ENCODE assay signal across 17 cellular contexts in the genomic region with DNA sequence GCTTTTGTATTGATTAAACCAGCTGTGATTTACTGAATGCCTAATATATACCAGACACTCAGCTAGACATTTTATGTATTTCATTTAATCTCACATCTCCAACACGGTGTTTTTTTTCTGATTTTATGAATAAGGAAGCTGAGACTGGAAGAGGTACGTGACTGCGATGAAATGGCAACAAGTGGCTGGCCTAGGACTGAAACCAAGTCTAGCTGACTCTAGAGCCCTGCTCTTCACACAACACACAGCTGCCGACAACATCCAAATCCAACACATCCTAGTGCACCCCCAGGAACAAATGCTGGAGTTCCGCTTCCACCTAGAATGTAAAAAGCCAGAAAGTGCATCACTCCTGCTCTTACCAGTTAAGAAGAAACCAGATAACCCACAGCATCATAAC. TPM values are rescaled to one million over a fixed set of nuclear protein-coding genes. Genes with fewer than 3 reads are reported as not detected.
DNase-seq lines count a peak whose midpoint lies in the region; ATAC-seq lines count a peak whose summit lies in the region.
"Had no signal": no experiment of that assay in that cellular context is flagged by ENCODE, and none has a peak within 500 bp of the region (broad histone marks: within the 10 kb centered on the region; RNA-seq: fewer than 3 reads in every experiment).

No MANE protein-coding gene starts in this region.

- H3K9me3 Mint-ChIP-seq in activated naive CD4-positive, alpha-beta T cell treated with anti-CD3 and anti-CD28 coated beads, Interleukin-2, amount 50 U/mL, for 24 hours: no peaks in the 10 kb centered on the region
- no peaks in the 10 kb centered on the region for H3K9me3 Mint-ChIP-seq in activated CD8-positive, alpha-beta T cell treated with anti-CD3 and anti-CD28 coated beads, Interleukin-2, amount 10 ng/mL, durations not matched to agents 7 days and 5 days (ENCODE audit: insufficient read depth)
- H3K9me3 Mint-ChIP-seq in effector memory CD8-positive, alpha-beta T cell: no peaks in the 10 kb centered on the region
- no peaks in the 10 kb centered on the region for H3K9me3 Mint-ChIP-seq in stimulated activated naive B cell treated with anti-CD40 and anti-IgM and Interleukin-4, amounts not matched to agents 10 μg/mL and 1 μg/mL and 100 μg/mL, for 72 hours
- H3K9me3 Mint-ChIP-seq: CD8-positive, alpha-beta memory T cell had no signal

- H3K4me1 Mint-ChIP-seq in activated naive CD4-positive, alpha-beta T cell treated with anti-CD3 and anti-CD28 coated beads, Interleukin-2, amount 50 U/mL, for 24 hours: peaks cover 24% of the 10 kb centered on the region
- H3K4me1 Mint-ChIP-seq in activated CD8-positive, alpha-beta T cell treated with anti-CD3 and anti-CD28 coated beads, Interleukin-2, amount 10 ng/mL, durations not matched to agents 7 days and 5 days (ENCODE audit: low read depth): peaks cover 10% of the 10 kb centered on the region
- peaks cover 9 to 24% of the 10 kb centered on the region in 2 donors for H3K4me1 Mint-ChIP-seq in effector memory CD8-positive, alpha-beta T cell (ENCODE audit: low read depth in 2 of 2)
- peaks cover 5 to 14% of the 10 kb centered on the region in 2 donors for H3K4me1 Mint-ChIP-seq in stimulated activated naive B cell treated with anti-CD40 and anti-IgM and Interleukin-4, amounts not matched to agents 10 μg/mL and 1 μg/mL and 100 μg/mL, for 72 hours

- no peak overlapping the region for H3K4me3 Mint-ChIP-seq in activated naive CD4-positive, alpha-beta T cell treated with anti-CD3 and anti-CD28 coated beads, Interleukin-2, amount 50 U/mL, for 24 hours
- no peak overlapping the region for H3K4me3 Mint-ChIP-seq in activated CD8-positive, alpha-beta T cell treated with anti-CD3 and anti-CD28 coated beads, Interleukin-2, amount 10 ng/mL, durations not matched to agents 7 days and 5 days
- no peak overlapping the region for H3K4me3 Mint-ChIP-seq in effector memory CD8-positive, alpha-beta T cell
- no peak overlapping the region for H3K4me3 Mint-ChIP-seq in stimulated activated naive B cell treated with anti-CD40 and anti-IgM and Interleukin-4, amounts not matched to agents 10 μg/mL and 1 μg/mL and 100 μg/mL, for 72 hours
- H3K4me3 Mint-ChIP-seq: CD8-positive, alpha-beta memory T cell had no signal

- DNase-seq in activated naive CD4-positive, alpha-beta T cell treated with anti-CD3 and anti-CD28 coated beads, Interleukin-2, amount 50 U/mL, for 16 hours: no peak
- no peak for DNase-seq in activated CD8-positive, alpha-beta T cell treated with anti-CD3 and anti-CD28 coated beads, Interleukin-2, amount 10 ng/mL, durations not matched to agents 7 days and 5 days
- no peak for DNase-seq in effector memory CD8-positive, alpha-beta T cell
- DNase-seq in stimulated activated naive B cell treated with anti-CD40 and anti-IgM and Interleukin-4, amounts not matched to agents 10 μg/mL and 1 μg/mL and 100 μg/mL, for 72 hours: no peak
- DNase-seq in head of caudate nucleus: no peak
- no peak for DNase-seq in stimulated activated CD4-positive, alpha-beta T cell treated with anti-CD3 and anti-CD28 coated beads, Interleukin-4, amount 100 ng/mL, for 1 hour
- DNase-seq: BE2C; CD8-positive, alpha-beta memory T cell; HCEC 1CT; IMR-90; Kasumi-1; NCI-H1105 treated with DMSO at 0.1 percent for 48 hours; NCI-H187; NCI-H446; NCI-H748 treated with DMSO at 0.1 percent for 48 hours; PC-3 had no signal

- POLR2A ChIA-PET in activated CD8-positive, alpha-beta T cell treated with anti-CD3 and anti-CD28 coated beads, Interleukin-2, amount 10 ng/mL, durations not matched to agents 7 days and 5 days (lab: Charles Lee): interaction anchor here (1.6 to 1.7 kb wide), 2 partner anchors 21 kb away, joined by 7 to 8 read pairs; partner anchors contain the start of gene RBM34

- intact Hi-C loops in head of caudate nucleus (cut with DNase I): no loop called here

- no peaks in the 10 kb centered on the region for H3K27me3 Mint-ChIP-seq in activated naive CD4-positive, alpha-beta T cell treated with anti-CD3 and anti-CD28 coated beads, Interleukin-2, amount 50 U/mL, for 24 hours
- no peaks in the 10 kb centered on the region for H3K27me3 Mint-ChIP-seq in activated CD8-positive, alpha-beta T cell treated with anti-CD3 and anti-CD28 coated beads, Interleukin-2, amount 10 ng/mL, durations not matched to agents 7 days and 5 days (ENCODE audit: low read depth)
- no peaks in the 10 kb centered on the region for H3K27me3 Mint-ChIP-seq in effector memory CD8-positive, alpha-beta T cell
- no peaks in the 10 kb centered on the region for H3K27me3 Mint-ChIP-seq in stimulated activated naive B cell treated with anti-CD40 and anti-IgM and Interleukin-4, amounts not matched to agents 10 μg/mL and 1 μg/mL and 100 μg/mL, for 72 hours
- H3K27me3 Mint-ChIP-seq: CD8-positive, alpha-beta memory T cell had no signal

- H3K27ac Mint-ChIP-seq in activated naive CD4-positive, alpha-beta T cell treated with anti-CD3 and anti-CD28 coated beads, Interleukin-2, amount 50 U/mL, for 24 hours: peak overlapping the region; percentile 95
- peak overlapping the region; percentile 24 for H3K27ac Mint-ChIP-seq in activated CD8-positive, alpha-beta T cell treated with anti-CD3 and anti-CD28 coated beads, Interleukin-2, amount 10 ng/mL, durations not matched to agents 7 days and 5 days
- peak overlapping the region; percentile 47 to 67 for H3K27ac Mint-ChIP-seq in effector memory CD8-positive, alpha-beta T cell
- peak overlapping the region; percentile 53 for H3K27ac Mint-ChIP-seq in stimulated activated naive B cell treated with anti-CD40 and anti-IgM and Interleukin-4, amounts not matched to agents 10 μg/mL and 1 μg/mL and 100 μg/mL, for 72 hours

- CTCF ChIA-PET in activated CD8-positive, alpha-beta T cell treated with anti-CD3 and anti-CD28 coated beads, Interleukin-2, amount 10 ng/mL, durations not matched to agents 7 days and 5 days (lab: Charles Lee): interaction anchor here (1.5 to 1.9 kb wide), 4 partner anchors 17 to 652 kb away, joined by 3 to 6 read pairs (median 5); no protein-coding TSS in a partner anchor

- peaks cover 15% of the 10 kb centered on the region for H3K36me3 Mint-ChIP-seq in activated naive CD4-positive, alpha-beta T cell treated with anti-CD3 and anti-CD28 coated beads, Interleukin-2, amount 50 U/mL, for 24 hours
- peaks cover 77% of the 10 kb centered on the region for H3K36me3 Mint-ChIP-seq in activated CD8-positive, alpha-beta T cell treated with anti-CD3 and anti-CD28 coated beads, Interleukin-2, amount 10 ng/mL, durations not matched to agents 7 days and 5 days (ENCODE audit: low read depth)
- H3K36me3 Mint-ChIP-seq in effector memory CD8-positive, alpha-beta T cell (ENCODE audit: insufficient read depth): peaks cover 85% of the 10 kb centered on the region
- peaks cover 58 to 73% of the 10 kb centered on the region in 2 donors for H3K36me3 Mint-ChIP-seq in stimulated activated naive B cell treated with anti-CD40 and anti-IgM and Interleukin-4, amounts not matched to agents 10 μg/mL and 1 μg/mL and 100 μg/mL, for 72 hours

- ATAC-seq in activated CD8-positive, alpha-beta T cell treated with anti-CD3 and anti-CD28 coated beads, Interleukin-2, amount 10 ng/mL, durations not matched to agents 7 days and 5 days: no peak
- no peak for ATAC-seq in effector memory CD8-positive, alpha-beta T cell (replicated peaks)
- ATAC-seq in stimulated activated naive B cell treated with anti-CD40 and anti-IgM and Interleukin-4, amounts not matched to agents 10 μg/mL and 1 μg/mL and 100 μg/mL, for 72 hours (replicated peaks): no peak
- ATAC-seq: PC-3 had no signal

RNA-seq across cellular contexts. Expression of gene TOMM20, which starts 10.7 kb away (rescaled TPM):
- 10 to 100 TPM; 72.2 to 81.7 TPM for total RNA-seq in activated CD8-positive, alpha-beta T cell treated with anti-CD3 and anti-CD28 coated beads, Interleukin-2, amount 10 ng/mL, durations not matched to agents 7 days and 5 days

RNA-seq across cellular contexts. Expression of gene RBM34, which starts 21.7 kb away (rescaled TPM):
- 100 to 1,000 TPM; 115 to 117 TPM for total RNA-seq in activated CD8-positive, alpha-beta T cell treated with anti-CD3 and anti-CD28 coated beads, Interleukin-2, amount 10 ng/mL, durations not matched to agents 7 days and 5 days

Comparison
In these comparisons a context has a peak if more than half of its experiments do, and no peak if none do; other contexts are left out.
1. H3K27ac Mint-ChIP-seq: peak in every context shown above with its lines; median percentile 95 in activated naive CD4-positive, alpha-beta T cell treated with anti-CD3 and anti-CD28 coated beads, Interleukin-2, amount 50 U/mL, for 24 hours; 57 in effector memory CD8-positive, alpha-beta T cell; 53 in stimulated activated naive B cell treated with anti-CD40 and anti-IgM and Interleukin-4, amounts not matched to agents 10 μg/mL and 1 μg/mL and 100 μg/mL, for 72 hours; 24 in activated CD8-positive, alpha-beta T cell treated with anti-CD3 and anti-CD28 coated beads, Interleukin-2, amount 10 ng/mL, durations not matched to agents 7 days and 5 days.